Comparison of ENCODE assay signal across 21 cellular contexts in the genomic region with DNA sequence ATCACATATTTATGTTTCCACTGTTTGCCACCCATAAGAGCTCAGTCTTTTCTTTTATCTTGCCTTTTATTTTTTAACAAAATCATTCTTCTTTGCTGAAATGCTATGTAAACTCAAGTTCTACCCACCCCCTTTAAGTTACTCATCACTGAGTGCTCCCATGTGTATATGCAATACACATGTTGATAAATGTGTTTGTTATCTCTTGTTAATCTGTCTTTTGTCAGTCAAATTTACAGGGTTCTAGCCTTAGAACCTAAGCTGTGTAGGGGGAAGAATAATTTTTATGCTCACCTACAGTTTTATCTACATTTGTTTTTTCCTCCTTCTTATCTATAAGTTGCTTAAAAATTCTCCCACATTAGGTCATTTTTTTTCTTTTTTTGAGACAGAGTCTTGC.
"Had no signal": no experiment of that assay in that cellular context is flagged by ENCODE, and none has a peak within 500 bp of the region (broad histone marks: within the 10 kb centered on the region; RNA-seq: fewer than 3 reads in every experiment).

No MANE protein-coding gene starts in this region.

- H3K27ac ChIP-seq: HL-60, RWPE1 had no signal

- H3K4me3 ChIP-seq: MG63 had no signal

- FAIRE-seq: HTR-8/SVneo had no signal

- DNase-seq: KBM-7, MG63, NCI-H1092, NCI-H1105 treated with DMSO at 0.1 percent for 48 hours, NCI-H1417 treated with DMSO at 0.1 percent for 48 hours, NCI-H146, NCI-H1694 treated with DMSO at 0.1 percent for 48 hours, NCI-H1930, NCI-H2081, NCI-H2107, NCI-H2227 treated with DMSO at 0.1 percent for 48 hours, NCI-H446, NCI-H510A, NCI-H524 treated with DMSO at 0.1 percent for 48 hours, NCI-H69, NCI-H774, SHP77, SK-N-SH had no signal

- H3K9me3 ChIP-seq: MG63, SK-N-SH had no signal

- H3K27me3 ChIP-seq: MG63 had no signal

- H3K9ac ChIP-seq: SK-N-SH had no signal

- H3K4me2 ChIP-seq: SK-N-SH had no signal

- H3K36me3 ChIP-seq: MG63 had no signal
